1 cellular context compared by ENCODE assay signal in the genomic region with DNA sequence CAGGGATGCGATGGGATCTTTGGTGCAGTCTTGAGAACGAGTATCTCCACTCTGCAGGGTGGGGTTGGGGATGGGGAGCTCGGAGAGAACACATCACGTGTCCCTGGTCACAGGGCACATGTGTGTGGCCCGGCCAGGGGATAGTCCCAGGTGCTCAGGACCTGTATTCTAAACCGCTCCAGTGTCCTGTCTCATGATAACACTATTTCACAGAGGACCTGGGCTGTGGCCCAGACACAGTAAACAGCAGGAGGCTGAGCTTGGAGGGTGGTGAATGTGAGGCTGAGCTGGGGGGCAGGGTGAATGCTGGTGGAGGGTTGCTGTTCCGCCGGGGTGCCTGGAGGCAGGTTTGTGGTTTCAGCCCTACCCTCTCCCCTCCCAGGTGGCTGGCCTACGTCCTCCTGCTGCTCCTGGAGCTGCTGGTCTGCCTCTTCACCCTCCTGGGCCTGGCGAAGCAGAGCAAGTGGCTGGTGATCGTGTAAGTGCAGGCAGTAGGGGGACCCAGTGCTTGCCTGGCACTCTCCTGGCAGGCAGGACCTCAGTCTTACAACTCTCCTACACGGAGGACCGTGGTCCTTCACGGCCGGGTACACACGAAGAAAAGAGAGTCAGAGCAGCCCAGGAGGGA.
TF ChIP-seq lines count a peak whose summit lies in the region.

No MANE protein-coding gene starts in this region.

TF ChIP-seq in GM12878, 131 proteins besides CTCF, POLR2A, EP300 and RAD21:
- TF ChIP-seq FOXK2 (IDR thresholded peaks at IDR 0.05), result no peak
TF ChIP-seq in GM12878: peak in this region for 0.
